ENCODE assay signal across 6 cellular contexts in the genomic region with DNA sequence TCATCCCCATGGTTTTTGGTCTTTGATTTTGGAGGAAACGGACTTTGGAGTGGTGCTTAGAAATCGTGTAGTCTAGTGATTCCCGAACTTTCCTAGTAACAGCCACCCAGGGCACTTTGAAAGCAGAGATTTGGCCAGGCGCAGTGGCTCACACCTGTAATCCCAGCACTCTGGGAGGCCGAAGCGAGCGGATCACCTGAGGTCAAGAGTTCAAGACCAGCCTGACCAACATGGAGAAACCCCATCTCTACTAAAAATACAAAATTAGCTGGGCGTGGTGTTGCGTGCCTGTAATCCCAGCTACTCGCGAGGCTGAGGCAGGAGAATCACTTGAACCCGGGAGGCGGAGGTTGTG. TPM values are rescaled to one million over a fixed set of nuclear protein-coding genes. Genes with fewer than 3 reads are reported as not detected.
DNase-seq lines count a peak whose midpoint lies in the region; ATAC-seq and TF ChIP-seq lines count a peak whose summit lies in the region.
"Not testable (repeated sequence)": the region's sequence is repeated elsewhere in the genome, so short reads cannot be mapped to it uniquely, and the experiment has no call there.

No MANE protein-coding gene starts in this region.

- peak overlapping the region; percentile 86 to 98 (median 95) for H3K27ac ChIP-seq in Peyer's patch
- H3K27ac ChIP-seq in ascending aorta = peak overlapping the region; percentile 92
- peak overlapping the region; percentile 94 for H3K27ac ChIP-seq in subcutaneous abdominal adipose tissue (ENCODE audit: low read depth, low read length)

- not testable (repeated sequence) for DNase-seq in Caco-2; Peyer's patch; ascending aorta (ENCODE audit: low spot score in 2 of 2); fibroblast of the aortic adventitia (ENCODE audit: low read depth); naive B cell

- not testable (repeated sequence) for H3K4me1 Mint-ChIP-seq in Caco-2 (ENCODE audit: low read depth, unreplicated experiment)
- H3K4me1 Mint-ChIP-seq in naive B cell = peaks cover 21 to 39% (median 29%) of the 10 kb centered on the region in 3 donors

- ATAC-seq in naive B cell (ENCODE audit: low read depth in 2 of 2) = not testable (repeated sequence)

- H3K27ac Mint-ChIP-seq in Caco-2 (ENCODE audit: unreplicated experiment) = peak overlapping the region; percentile 98
- peak overlapping the region; percentile 94 to 100 (median 99) for H3K27ac Mint-ChIP-seq in naive B cell

- peak overlapping the region in 3 of 5 donors; percentile 72 to 89 (median 89) for H3K9ac ChIP-seq in subcutaneous abdominal adipose tissue (ENCODE audit: low read length in 5 of 5)

- H3K4me3 ChIP-seq in Caco-2 (ENCODE audit: low read depth, low read length) = peak overlapping the region; percentile 88
- peak overlapping the region; percentile 51 to 92 (median 73) for H3K4me3 ChIP-seq in Peyer's patch
- peak overlapping the region; percentile 67 for H3K4me3 ChIP-seq in ascending aorta
- H3K4me3 ChIP-seq in fibroblast of the aortic adventitia (ENCODE audit: low read depth, low read length) = peak overlapping the region; percentile 71
- peak overlapping the region; percentile 84 to 96 (median 93) for H3K4me3 ChIP-seq in subcutaneous abdominal adipose tissue (ENCODE audit: low read depth in 1 of 5, low read length in 5 of 5)

- CTCF ChIA-PET in Caco-2 (lab: Charles Lee) = not testable (repeated sequence)

- H3K4me1 ChIP-seq in Caco-2 = not testable (repeated sequence)
- peaks cover 0 to 21% (median 7%) of the 10 kb centered on the region in 4 donors for H3K4me1 ChIP-seq in Peyer's patch
- H3K4me1 ChIP-seq in ascending aorta = peaks cover 6 to 16% of the 10 kb centered on the region in 2 donors
- H3K4me1 ChIP-seq in subcutaneous abdominal adipose tissue (ENCODE audit: control insufficient read depth in 5 of 5, insufficient read depth in 5 of 5, low read length in 5 of 5) = peaks cover 1 to 27% (median 21%) of the 10 kb centered on the region in 5 donors

- not testable (repeated sequence) for H3K36me3 ChIP-seq in Caco-2 (ENCODE audit: control insufficient read depth, insufficient read depth, low read length)
- H3K36me3 ChIP-seq in Peyer's patch = peaks cover 0 to 48% (median 0%) of the 10 kb centered on the region in 3 donors
- H3K36me3 ChIP-seq in ascending aorta = peaks cover 17 to 47% of the 10 kb centered on the region in 2 donors
- H3K36me3 ChIP-seq in subcutaneous abdominal adipose tissue (ENCODE audit: control insufficient read depth in 5 of 5, insufficient read depth in 5 of 5, low read length in 5 of 5) = peaks cover 2 to 48% (median 42%) of the 10 kb centered on the region in 5 donors

- not testable (repeated sequence) for H3K27me3 Mint-ChIP-seq in Caco-2 (ENCODE audit: insufficient read depth, unreplicated experiment); naive B cell

- not testable (repeated sequence) for TF ChIP-seq CTCF in Caco-2 (IDR thresholded peaks at IDR 0.05; ENCODE audit: insufficient read depth in 1 of 2, low read depth in 1 of 2, low read length in 1 of 2, severe bottlenecking in 1 of 2, unreplicated experiment in 1 of 2); Peyer's patch (IDR thresholded peaks at IDR 0.05); ascending aorta (IDR thresholded peaks at IDR 0.05); fibroblast of the aortic adventitia (IDR thresholded peaks at IDR 0.05; ENCODE audit: insufficient read depth, low read length)

- not testable (repeated sequence) for H3K9me3 Mint-ChIP-seq in Caco-2 (ENCODE audit: unreplicated experiment); naive B cell

- POLR2A ChIA-PET in Caco-2 (lab: Charles Lee) = interaction anchor here (0.6 to 1.4 kb wide), 2 partner anchors 15 to 148 kb away, joined by 3 read pairs; no protein-coding TSS in a partner anchor

- BruUV-seq in Caco-2 (replicated peaks; lab: Mats Ljungman, UMichigan) = not testable (repeated sequence)

- H3K4me3 Mint-ChIP-seq in Caco-2 (ENCODE audit: unreplicated experiment) (peak overlapping the region; percentile 87), naive B cell (peak overlapping the region; percentile 82 to 99 (median 98))

- intact Hi-C loops in Caco-2 (cut with micrococcal nuclease; ENCODE audit: unreplicated experiment) (loop anchor here (1.0 to 2.0 kb wide), 3 partner anchors 28 to 149 kb away; a partner anchor contains a TSS), ascending aorta (cut with DNase I) (loop anchor here (1.0 to 10.0 kb wide), 4 partner anchors 27 to 615 kb away; a partner anchor contains a TSS)

- H3K27me3 ChIP-seq in Caco-2 (replicated peaks; ENCODE audit: control insufficient read depth, insufficient read depth, low read length); Peyer's patch; ascending aorta; subcutaneous abdominal adipose tissue (ENCODE audit: control insufficient read depth in 5 of 5, insufficient read depth in 4 of 5, low read length in 5 of 5): not testable (repeated sequence)

- H3K36me3 Mint-ChIP-seq in Caco-2 (ENCODE audit: insufficient read depth, unreplicated experiment) = peaks cover 63% of the 10 kb centered on the region
- H3K36me3 Mint-ChIP-seq in naive B cell = not testable (repeated sequence)

- TF ChIP-seq POLR2A in Peyer's patch (IDR thresholded peaks at IDR 0.05) = not testable (repeated sequence)

- not testable (repeated sequence) for H3K9me3 ChIP-seq in Caco-2; Peyer's patch; ascending aorta; subcutaneous abdominal adipose tissue (ENCODE audit: control insufficient read depth in 5 of 5, low read length in 5 of 5)

RNA-seq across cellular contexts. Expression of a gene that starts 1.2 kb away (rescaled TPM):
- total RNA-seq in Caco-2 (2022) (110 and 118 TPM in 2 replicates), Peyer's patch (100 to 1,000 TPM in 3 of 4 donors, 10 to 100 TPM in 1; 92.4 to 168 (median 140) TPM), ascending aorta (36.7 TPM), fibroblast of the aortic adventitia (ENCODE audit: low replicate concordance) (23.2 and 51.9 TPM in 2 replicates)
- polyA plus RNA-seq in naive B cell (ENCODE audit: low read depth in 6 of 6) = 100 to 1,000 TPM; 137 to 220 (median 172) TPM

RNA-seq across cellular contexts. Expression of a gene that starts 1.3 kb away (rescaled TPM):
- total RNA-seq in Caco-2 (2022) (48.0 and 56.4 TPM in 2 replicates), Peyer's patch (1 to 10 TPM; 7.5 to 8.4 (median 8.2) TPM), ascending aorta (not detected), fibroblast of the aortic adventitia (ENCODE audit: low replicate concordance) (17.0 and 44.2 TPM in 2 replicates)
- 10 to 100 TPM; 15.9 to 39.6 (median 26.5) TPM for polyA plus RNA-seq in naive B cell (ENCODE audit: low read depth in 6 of 6)

RNA-seq across cellular contexts. Expression of a gene that starts 24.5 kb away (rescaled TPM):
- total RNA-seq in Caco-2 (2022) = 2.1 and 2.3 TPM in 2 replicates
- 1 to 10 TPM in 3 of 4 donors, under 1 TPM in 1; 0.53 to 6.2 (median 2.5) TPM for total RNA-seq in Peyer's patch
- total RNA-seq in ascending aorta = 2.7 TPM
- 9.3 and 19.9 TPM in 2 replicates for total RNA-seq in fibroblast of the aortic adventitia (ENCODE audit: low replicate concordance)
- polyA plus RNA-seq in naive B cell (ENCODE audit: low read depth in 6 of 6) = 1 to 10 TPM; 1.8 to 4.1 (median 2.5) TPM

RNA-seq across cellular contexts. Expression of a gene that starts 26.6 kb away (rescaled TPM):
- total RNA-seq in Caco-2 (2022) (78.9 and 80.0 TPM in 2 replicates), Peyer's patch (100 to 1,000 TPM in 3 of 4 donors, 10 to 100 TPM in 1; 87.5 to 211 (median 196) TPM), ascending aorta (189 TPM), fibroblast of the aortic adventitia (ENCODE audit: low replicate concordance) (49.3 and 76.5 TPM in 2 replicates)
- polyA plus RNA-seq in naive B cell (ENCODE audit: low read depth in 6 of 6) = 10 to 100 TPM; 42.3 to 64.4 (median 55.2) TPM

RNA-seq across cellular contexts. Expression of a gene that starts 28.2 kb away (rescaled TPM):
- total RNA-seq in Caco-2 (2022) (119 and 123 TPM in 2 replicates), Peyer's patch (10 to 100 TPM; 77.6 to 96.5 (median 83.3) TPM), ascending aorta (56.2 TPM), fibroblast of the aortic adventitia (ENCODE audit: low replicate concordance) (33.7 and 81.8 TPM in 2 replicates)
- polyA plus RNA-seq in naive B cell (ENCODE audit: low read depth in 6 of 6) = 10 to 100 TPM; 46.8 to 56.4 (median 53.5) TPM
